Comparison of ENCODE assay signal across 20 cellular contexts in genomic region chr4:2275546-2276251, GRCh38.
"Had no signal": no experiment of that assay in that cellular context is flagged by ENCODE, and none has a peak within 500 bp of the region (broad histone marks: within the 10 kb centered on the region; RNA-seq: fewer than 3 reads in every experiment).

No MANE protein-coding gene starts in this region.

- H3K4me1 Mint-ChIP-seq: memory B cell had no signal

- FAIRE-seq: astrocyte had no signal

- H3K36me3 Mint-ChIP-seq: activated naive CD4-positive, alpha-beta T cell treated with anti-CD3 and anti-CD28 coated beads, Interleukin-2, amount 50 U/mL, for 72 hours; stimulated activated memory B cell treated with anti-CD40 and anti-IgM and Interleukin-4, amounts not matched to agents 10 μg/mL and 1 μg/mL and 100 μg/mL, for 72 hours; type B pancreatic cell had no signal

- DNase-seq: activated CD4-positive, alpha-beta T cell treated with anti-CD3 and anti-CD28 coated beads for 1 hour; activated CD4-positive, alpha-beta T cell treated with anti-CD3 and anti-CD28 coated beads, Interleukin-2, amount 50 U/mL, for 1 hour; activated CD8-positive, alpha-beta T cell treated with anti-CD3 and anti-CD28 coated beads, Interleukin-2, amount 10 ng/mL, durations not matched to agents 7 days and 5 days; activated T-cell treated with anti-CD3 and anti-CD28 coated beads, Interleukin-2, amount 50 U/mL, for 24 hours; retina; stimulated activated CD4-positive, alpha-beta T cell treated with anti-CD3 and anti-CD28 coated beads, Interleukin-15, amount 100 ng/mL, for 24 hours; T-helper 9 cell had no signal

- H3K27me3 Mint-ChIP-seq: activated T-cell treated with anti-CD3 and anti-CD28 coated beads, Interleukin-2, amount 50 U/mL, for 24 hours; activated T-helper 17 cell treated with anti-CD3 and anti-CD28 coated beads, Interleukin-2, amount 50 U/mL, for 72 hours; central memory CD8-positive, alpha-beta T cell; stimulated activated memory B cell treated with anti-CD40 and anti-IgM and Interleukin-4, amounts not matched to agents 10 μg/mL and 1 μg/mL and 100 μg/mL, for 72 hours; type B pancreatic cell had no signal

- H3K36me3 ChIP-seq: left lung, thoracic aorta, vagina had no signal

- H3K27ac ChIP-seq: coronary artery, epithelial cell of prostate, gastroesophageal sphincter, left lung, thoracic aorta, vagina had no signal

- H3K4me1 ChIP-seq: gastroesophageal sphincter, left lung, vagina had no signal

- H3K27ac Mint-ChIP-seq: activated CD8-positive, alpha-beta T cell treated with anti-CD3 and anti-CD28 coated beads, Interleukin-2, amount 10 ng/mL, durations not matched to agents 7 days and 5 days; activated naive CD4-positive, alpha-beta T cell treated with anti-CD3 and anti-CD28 coated beads, Interleukin-2, amount 50 U/mL, for 72 hours; activated T-cell treated with anti-CD3 and anti-CD28 coated beads, Interleukin-2, amount 50 U/mL, for 24 hours; activated T-helper 17 cell treated with anti-CD3 and anti-CD28 coated beads, Interleukin-2, amount 50 U/mL, for 72 hours; memory B cell; stimulated activated memory B cell treated with anti-CD40 and anti-IgM and Interleukin-4, amounts not matched to agents 10 μg/mL and 1 μg/mL and 100 μg/mL, for 72 hours; type B pancreatic cell had no signal

- H3K9me3 Mint-ChIP-seq: activated naive CD4-positive, alpha-beta T cell treated with anti-CD3 and anti-CD28 coated beads, Interleukin-2, amount 50 U/mL, for 72 hours; activated T-cell treated with anti-CD3 and anti-CD28 coated beads, Interleukin-2, amount 50 U/mL, for 24 hours; activated T-helper 17 cell treated with anti-CD3 and anti-CD28 coated beads, Interleukin-2, amount 50 U/mL, for 72 hours; central memory CD8-positive, alpha-beta T cell; memory B cell; stimulated activated memory B cell treated with anti-CD40 and anti-IgM and Interleukin-4, amounts not matched to agents 10 μg/mL and 1 μg/mL and 100 μg/mL, for 72 hours; type B pancreatic cell had no signal

- H3K4me3 ChIP-seq: coronary artery, gastroesophageal sphincter, left lung, thoracic aorta, vagina had no signal

- H3K27me3 ChIP-seq: gastroesophageal sphincter, left lung, vagina had no signal

- H3K4me3 Mint-ChIP-seq: activated CD8-positive, alpha-beta T cell treated with anti-CD3 and anti-CD28 coated beads, Interleukin-2, amount 10 ng/mL, durations not matched to agents 7 days and 5 days; activated T-cell treated with anti-CD3 and anti-CD28 coated beads, Interleukin-2, amount 50 U/mL, for 24 hours; activated T-helper 17 cell treated with anti-CD3 and anti-CD28 coated beads, Interleukin-2, amount 50 U/mL, for 72 hours; central memory CD8-positive, alpha-beta T cell; memory B cell; stimulated activated memory B cell treated with anti-CD40 and anti-IgM and Interleukin-4, amounts not matched to agents 10 μg/mL and 1 μg/mL and 100 μg/mL, for 72 hours; type B pancreatic cell had no signal

- H3K9me3 ChIP-seq: gastroesophageal sphincter, left lung, thoracic aorta, vagina had no signal

- ATAC-seq: activated CD8-positive, alpha-beta T cell treated with anti-CD3 and anti-CD28 coated beads, Interleukin-2, amount 10 ng/mL, durations not matched to agents 7 days and 5 days; activated naive CD4-positive, alpha-beta T cell treated with anti-CD3 and anti-CD28 coated beads, Interleukin-2, amount 50 U/mL, for 72 hours; activated T-helper 17 cell treated with anti-CD3 and anti-CD28 coated beads, Interleukin-2, amount 50 U/mL, for 72 hours; gastroesophageal sphincter; left lung; stimulated activated memory B cell treated with anti-CD40 and anti-IgM and Interleukin-4, amounts not matched to agents 10 μg/mL and 1 μg/mL and 100 μg/mL, for 72 hours had no signal
